In the genomic region with DNA sequence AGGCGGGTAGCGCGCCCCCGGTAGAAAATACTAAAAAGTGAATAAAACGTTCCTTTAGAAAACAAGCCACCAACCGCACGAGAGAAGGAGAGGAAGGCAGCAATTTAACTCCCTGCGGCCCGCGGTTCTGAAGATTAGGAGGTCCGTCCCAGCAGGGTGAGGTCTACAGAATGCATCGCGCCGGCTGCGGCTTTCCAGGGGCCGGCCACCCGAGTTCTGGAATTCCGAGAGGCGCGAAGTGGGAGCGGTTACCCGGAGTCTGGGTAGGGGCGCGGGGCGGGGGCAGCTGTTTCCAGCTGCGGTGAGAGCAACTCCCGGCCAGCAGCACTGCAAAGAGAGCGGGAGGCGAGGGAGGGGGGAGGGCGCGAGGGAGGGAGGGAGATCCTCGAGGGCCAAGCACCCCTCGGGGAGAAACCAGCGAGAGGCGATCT, we compare ENCODE assay signal across 8 cellular contexts.
DNase-seq lines count a peak whose midpoint lies in the region; ATAC-seq and TF ChIP-seq lines count a peak whose summit lies in the region.

No MANE protein-coding gene starts in this region.

- ATAC-seq in GM18907 (IDR thresholded peaks at IDR 0.05; ENCODE audit: unreplicated experiment), result no peak
- ATAC-seq in natural killer cell, result no peak

- TF ChIP-seq CTCF in MM.1S (IDR thresholded peaks at IDR 0.05; ENCODE audit: low read length) (no peak), esophagus squamous epithelium (IDR thresholded peaks at IDR 0.05) (no peak), neural crest cell (conservative IDR thresholded peaks at IDR 0.05) (peak; percentile 7), natural killer cell (IDR thresholded peaks at IDR 0.05) (no peak)

- H3F3A ChIP-seq in MM.1S (ENCODE audit: insufficient read depth, low read length), result no peaks in the 10 kb centered on the region

- no peaks in the 10 kb centered on the region for H3K9me3 ChIP-seq in MM.1S (replicated peaks; ENCODE audit: insufficient read depth, low read length)
- no peaks in the 10 kb centered on the region for H3K9me3 ChIP-seq in esophagus squamous epithelium

- H3K36me3 ChIP-seq in MM.1S (replicated peaks; ENCODE audit: insufficient read depth, low read length) (no peaks in the 10 kb centered on the region), esophagus squamous epithelium (no peaks in the 10 kb centered on the region)

- peaks cover 13% of the 10 kb centered on the region for H3K4me1 Mint-ChIP-seq in neural crest cell
- no peaks in the 10 kb centered on the region for H3K4me1 Mint-ChIP-seq in natural killer cell

- peak overlapping the region; percentile 94 for H2AFZ ChIP-seq in MM.1S (ENCODE audit: low read length)

- no peaks in the 10 kb centered on the region for H3K9me2 ChIP-seq in MM.1S (replicated peaks; ENCODE audit: insufficient read depth, low read length)

- H3K4me2 ChIP-seq in MM.1S (ENCODE audit: low read depth, low read length), result peak overlapping the region; percentile 77

- no peaks in the 10 kb centered on the region for H3K4me1 ChIP-seq in MM.1S (ENCODE audit: low read length)
- H3K4me1 ChIP-seq in esophagus squamous epithelium, result peaks cover 7 to 28% (median 17%) of the 10 kb centered on the region in 3 donors

- 1 to 4% methylated on average over 16 of the region's 35 CpGs for WGBS in esophagus squamous epithelium, 2 donors

- intact Hi-C loops in esophagus squamous epithelium (cut with DNase I) (no loop called here), natural killer cell (cut with micrococcal nuclease) (no loop called here)

- 0 out of 2 replicates have a peak, but pooled peaks cover 3% of the 10 kb centered on the region for H3K27me3 ChIP-seq in MM.1S (replicated peaks; ENCODE audit: insufficient read depth, low read length)
- H3K27me3 ChIP-seq in esophagus squamous epithelium, result peaks cover 0 to 60% (median 4%) of the 10 kb centered on the region in 4 donors

- H4K20me1 ChIP-seq in MM.1S (ENCODE audit: insufficient read depth, low read length), result no peaks in the 10 kb centered on the region

- H3K27ac ChIP-seq in MM.1S (ENCODE audit: low read length) (no peak overlapping the region), esophagus squamous epithelium (no peak overlapping the region)

- DNase-seq in AG20443 (ENCODE audit: low spot score), result peak; percentile 11
- peak; percentile 13 for DNase-seq in MM.1S
- DNase-seq in esophagus squamous epithelium (lab: John Stamatoyannopoulos, UW), result no peak
- peak; percentile 16 for DNase-seq in neural crest cell (ENCODE audit: low read depth, low spot score)
- DNase-seq in natural killer cell, result no peak
- DNase-seq in activated naive CD4-positive, alpha-beta T cell (lab: John Stamatoyannopoulos, UW), result no peak
- no peak for DNase-seq in hippocampal formation (lab: John Stamatoyannopoulos, UW)

- H3K79me2 ChIP-seq in MM.1S (ENCODE audit: low read length), result no peaks in the 10 kb centered on the region

- H3K4me3 Mint-ChIP-seq in neural crest cell (peak overlapping the region; percentile 89), natural killer cell (no peak overlapping the region)

- peak overlapping the region; percentile 83 for H3K4me3 ChIP-seq in MM.1S (ENCODE audit: low read length)
- H3K4me3 ChIP-seq in esophagus squamous epithelium, result peak overlapping the region; percentile 35 to 67 (median 51)

- no peak for TF ChIP-seq POLR2A in esophagus squamous epithelium (IDR thresholded peaks at IDR 0.05)

- H3K27me3 Mint-ChIP-seq in neural crest cell (ENCODE audit: low read depth) (peaks cover 76% of the 10 kb centered on the region), natural killer cell (ENCODE audit: low read depth in 2 of 2) (peaks cover 26 to 45% of the 10 kb centered on the region in 2 donors)

- H3K9me3 Mint-ChIP-seq in neural crest cell (no peaks in the 10 kb centered on the region), natural killer cell (peaks cover 4 to 6% of the 10 kb centered on the region in 2 donors)

- H3K36me3 Mint-ChIP-seq in neural crest cell (ENCODE audit: low read depth), result no peaks in the 10 kb centered on the region
- H3K36me3 Mint-ChIP-seq in natural killer cell, result no peaks in the 10 kb centered on the region

- peak overlapping the region; percentile 36; the same call in 1 of the 2 replicates for H3K9ac ChIP-seq in MM.1S (ENCODE audit: low read length)

- H3K27ac Mint-ChIP-seq in neural crest cell (ENCODE audit: unreplicated experiment), result no peak overlapping the region
- no peak overlapping the region for H3K27ac Mint-ChIP-seq in natural killer cell

Comparison
In these comparisons a context has a peak if more than half of its experiments do, and no peak if none do; other contexts are left out.
1. DNase-seq: peak in AG20443 (single experiment), MM.1S (single experiment) and neural crest cell (single experiment); none in esophagus squamous epithelium (single experiment), natural killer cell (single experiment), activated naive CD4-positive, alpha-beta T cell (0 of 4) and hippocampal formation (0 of 2).